Comparison of ENCODE assay signal across 12 cellular contexts in the genomic region with DNA sequence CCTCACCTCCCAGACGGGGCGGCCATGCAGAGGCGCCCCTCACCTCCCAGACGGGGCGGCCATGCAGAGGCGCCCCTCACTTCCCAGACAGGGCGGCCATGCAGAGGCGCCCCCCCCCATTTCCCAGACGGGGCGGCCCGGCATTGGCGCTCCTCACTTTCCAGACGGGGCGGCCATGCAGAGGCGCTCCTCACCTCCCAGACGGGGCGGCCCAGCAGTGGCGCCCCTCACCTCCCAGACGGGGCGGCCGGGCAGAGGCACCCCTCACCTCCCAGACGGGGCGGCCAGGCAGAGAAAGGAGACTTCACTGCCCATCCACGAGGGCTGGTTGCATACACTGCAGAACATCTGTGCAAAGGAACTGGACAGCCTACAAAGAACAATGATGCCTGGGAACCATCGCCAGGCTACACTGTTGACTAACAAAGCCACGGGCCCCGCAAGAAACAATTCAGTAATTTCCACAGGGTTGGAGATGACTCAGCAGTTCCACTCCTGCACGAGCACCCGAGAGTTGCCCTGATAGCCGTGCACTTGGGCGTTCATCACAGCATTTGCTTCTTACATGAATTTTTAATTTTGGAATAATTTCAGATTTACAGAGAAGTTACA. TPM values are rescaled to one million over a fixed set of nuclear protein-coding genes. Genes with fewer than 3 reads are reported as not detected.
DNase-seq lines count a peak whose midpoint lies in the region; ATAC-seq, FAIRE-seq and TF ChIP-seq lines count a peak whose summit lies in the region.
"Had no signal": no experiment of that assay in that cellular context is flagged by ENCODE, and none has a peak within 500 bp of the region (broad histone marks: within the 10 kb centered on the region; RNA-seq: fewer than 3 reads in every experiment).

No MANE protein-coding gene starts in this region.

- POLR2A ChIA-PET in A549 (lab: Yijun Ruan, JAX), result no interaction called here

- peaks cover 8% of the 10 kb centered on the region for H3K4me1 ChIP-seq in A549
- H3K4me1 ChIP-seq: colonic mucosa had no signal

- no peaks in the 10 kb centered on the region for H3K9me3 ChIP-seq in A549
- H3K9me3 ChIP-seq: colonic mucosa had no signal

- no peak for TF ChIP-seq POLR2A in A549 (IDR thresholded peaks at IDR 0.05; ENCODE audit: low read length)

- peak in 1 of 2 experiments; percentile 37 for DNase-seq in A549 (ENCODE audit: low read depth in 1 of 2, low spot score in 1 of 2)
- DNase-seq in GM12865 (ENCODE audit: low read depth), result peak; percentile 66
- peak; percentile 65 for DNase-seq in astrocyte of the hippocampus (ENCODE audit: low read depth, low spot score)
- DNase-seq in iris pigment epithelial cell (ENCODE audit: low read depth), result peak; percentile 69
- no peak for DNase-seq in ureter (ENCODE audit: low spot score)
- no peak for DNase-seq in activated CD4-positive, alpha-beta T cell treated with anti-CD3 and anti-CD28 coated beads for 4 hours
- no peak for DNase-seq in DMS79 (lab: John Stamatoyannopoulos, UW)
- DNase-seq: colonic mucosa; MM.1S; stimulated activated CD4-positive, alpha-beta T cell treated with anti-CD3 and anti-CD28 coated beads, Interleukin-4, amount 100 ng/mL, for 1 hour had no signal

- FAIRE-seq in A549 (lab: Jason Lieb, UNC), result no peak
- FAIRE-seq: GM18507 had no signal

- no peak for TF ChIP-seq EP300 in A549 (IDR thresholded peaks at IDR 0.05)

- WGBS in A549 (ENCODE audit: missing lambda C conversion rate), result 81% methylated on average over 21 of the region's 31 CpGs

- peak overlapping the region; percentile 25 to 55; a peak in 3 of 6 replicates for H3K27ac ChIP-seq in A549
- H3K27ac ChIP-seq: colonic mucosa had no signal

- ATAC-seq in A549 (peak; percentile 30 to 43; a peak in 3 of 6 replicates), GM18511 (IDR thresholded peaks at IDR 0.05; ENCODE audit: unreplicated experiment) (no peak)

- H3K4me2 ChIP-seq in A549, result peak overlapping the region; percentile 22; the same call in 1 of the 3 replicates

- TF ChIP-seq CTCF in A549 (IDR thresholded peaks at IDR 0.05) (no peak), GM12865 (IDR thresholded peaks at IDR 0.05; ENCODE audit: insufficient read depth, low read depth, low read length, missing control alignments) (no peak)

- CTCF ChIA-PET in A549 (lab: Yijun Ruan, JAX), result interaction anchor here (0.7 kb wide), 1 partner anchor 287 kb away, joined by 3 read pairs; no protein-coding TSS in a partner anchor

- H3K4me3 ChIP-seq in A549 (no peak overlapping the region), GM12865 (ENCODE audit: low read depth, low read length) (no peak overlapping the region)
- H3K4me3 ChIP-seq: colonic mucosa had no signal

- TF ChIP-seq RAD21 in A549 (conservative IDR thresholded peaks at IDR 0.05 in 1 of 2, IDR thresholded peaks at IDR 0.05 in 1 of 2), result no peak

TF ChIP-seq in A549, 52 proteins besides CTCF, POLR2A, EP300 and RAD21:
- TF ChIP-seq KDM5A (IDR thresholded peaks at IDR 0.05) (no peak), NR3C1 (IDR thresholded peaks at IDR 0.05) (no peak), CBX8 (IDR thresholded peaks at IDR 0.05) (no peak), JUNB (IDR thresholded peaks at IDR 0.05) (no peak), HEYL (CRISPR knock-in tag; IDR thresholded peaks at IDR 0.05) (no peak), MAFK (IDR thresholded peaks at IDR 0.05; ENCODE audit: partially characterized antibody) (peak; percentile 91), RFX5 (IDR thresholded peaks at IDR 0.05) (no peak), NFE2L2 (conservative IDR thresholded peaks at IDR 0.05; ENCODE audit: low read length) (peak; percentile 76)

RNA-seq across cellular contexts. Expression of a gene that starts 58.7 kb away (rescaled TPM):
- polyA plus RNA-seq in A549 (2011; rRNA removed) (140 and 144 TPM in 2 replicates), A549 (2017; fragmentation: RNase III; extraction: RNeasy Plus Mini Kit Qiagen cat#74134 plus additional on column Dnase treatment) (205 to 214 TPM (median 212 TPM) in 3 replicates)
- polyA plus RNA-seq in A549 (2012; cell fraction: cytosol; rRNA removed), result 145 and 147 TPM in 2 replicates
- 403 and 526 TPM in 2 replicates for polyA plus RNA-seq in A549 (2012; cell fraction: nucleus; rRNA removed)
- polyA minus RNA-seq in A549 (2011; rRNA and poly(A)+ RNA removed), result 142 and 159 TPM in 2 replicates
- 371 TPM for total RNA-seq in ureter

Comparison
In these comparisons a context has a peak if more than half of its experiments do, and no peak if none do; other contexts are left out.
1. DNase-seq: peak in GM12865 (single experiment), astrocyte of the hippocampus (single experiment) and iris pigment epithelial cell (single experiment); none in ureter (single experiment), activated CD4-positive, alpha-beta T cell treated with anti-CD3 and anti-CD28 coated beads for 4 hours (0 of 2) and DMS79 (single experiment).